15 cellular contexts compared by ENCODE assay signal in genomic region chr7:110804501-110804900, GRCh38.
DNase-seq lines count a peak whose midpoint lies in the region; ATAC-seq and TF ChIP-seq lines count a peak whose summit lies in the region.
"Had no signal": no experiment of that assay in that cellular context is flagged by ENCODE, and none has a peak within 500 bp of the region (broad histone marks: within the 10 kb centered on the region; RNA-seq: fewer than 3 reads in every experiment).

No MANE protein-coding gene starts in this region.

- H3K4me1 ChIP-seq in H9 (ENCODE audit: insufficient read depth, low read length) (no peaks in the 10 kb centered on the region), iPS-20b (ENCODE audit: insufficient read depth, low read length) (peaks cover 7% of the 10 kb centered on the region; the same call in 1 of the 2 replicates), neuronal stem cell (ENCODE audit: control insufficient read depth in 2 of 2, insufficient read depth in 1 of 2, low read depth in 1 of 2, low read length in 2 of 2) (peaks cover 0 to 2% of the 10 kb centered on the region in 2 donors), right lobe of liver (no peaks in the 10 kb centered on the region)
- H3K4me1 ChIP-seq: HAP-1 had no signal

- H3K4me3 ChIP-seq in iPS-20b (ENCODE audit: low read length) (peak overlapping the region; percentile 25; the same call in 1 of the 2 replicates), neuronal stem cell (ENCODE audit: low read length in 2 of 2) (peak overlapping the region in 1 of 2 donors; percentile 37), right lobe of liver (no peak overlapping the region)
- H3K4me3 ChIP-seq: HAP-1 had no signal

- no peaks in the 10 kb centered on the region for H4K20me1 ChIP-seq in H9 (ENCODE audit: control insufficient read depth, insufficient read depth, insufficient read length)

- H2BK5ac ChIP-seq in H9 (ENCODE audit: insufficient read length, low read length) (no peak overlapping the region), neuronal stem cell (ENCODE audit: low read length) (no peak overlapping the region)

- H3K4me1 Mint-ChIP-seq in H9 (peaks cover 2 to 12% of the 10 kb centered on the region in 2 experiments), chondrocyte (ENCODE audit: low read depth) (peaks cover 4% of the 10 kb centered on the region)

- H3K27ac Mint-ChIP-seq in H9 (peak overlapping the region; percentile 47 to 95 (median 87); a peak in 2 of 7 replicates), chondrocyte (ENCODE audit: unreplicated experiment) (no peak overlapping the region)

- H2BK12ac ChIP-seq in H9 (ENCODE audit: insufficient read length, low read depth, low read length), result no peak overlapping the region
- no peak overlapping the region for H2BK12ac ChIP-seq in neuronal stem cell (ENCODE audit: low read length)

- H3K27me3 Mint-ChIP-seq in H9 (ENCODE audit: low read depth) (no peaks in the 10 kb centered on the region), chondrocyte (ENCODE audit: low read depth) (no peaks in the 10 kb centered on the region)

- no peaks in the 10 kb centered on the region for H3K27me3 ChIP-seq in H9 (ENCODE audit: insufficient read depth, low read length)
- H3K27me3 ChIP-seq in iPS-20b (ENCODE audit: insufficient read depth, low read length), result no peaks in the 10 kb centered on the region
- no peaks in the 10 kb centered on the region for H3K27me3 ChIP-seq in neuronal stem cell (ENCODE audit: control insufficient read depth in 3 of 3, insufficient read depth in 3 of 3, low read depth in 1 of 3, low read length in 3 of 3)
- no peaks in the 10 kb centered on the region for H3K27me3 ChIP-seq in right lobe of liver

- H3K4me2 ChIP-seq in H9 (ENCODE audit: insufficient read depth, insufficient read length, low read length), result peak overlapping the region; percentile 38
- no peak overlapping the region for H3K4me2 ChIP-seq in neuronal stem cell (ENCODE audit: insufficient read depth, low read length, poor library complexity, severe bottlenecking)
- H3K4me2 ChIP-seq: KMS-11 had no signal

- no peak overlapping the region for H3K9ac ChIP-seq in H9 (ENCODE audit: extremely low read depth, insufficient read length, low read length)
- H3K9ac ChIP-seq in iPS-20b (ENCODE audit: low read depth, low read length), result no peak overlapping the region; the same call in 1 of the 2 replicates
- H3K9ac ChIP-seq in neuronal stem cell (ENCODE audit: low read depth, low read length, poor library complexity), result no peak overlapping the region
- H3K9ac ChIP-seq: KMS-11 had no signal

- no peak overlapping the region for H3T11ph ChIP-seq in H9 (ENCODE audit: low read length)

- no peaks in the 10 kb centered on the region for H3K9me3 Mint-ChIP-seq in H9
- H3K9me3 Mint-ChIP-seq in chondrocyte (ENCODE audit: low read depth), result no peaks in the 10 kb centered on the region

- H2BK15ac ChIP-seq in H9 (ENCODE audit: low read depth, low read length), result no peak overlapping the region
- H2BK15ac ChIP-seq in neuronal stem cell (ENCODE audit: low read length), result no peak overlapping the region

- no peak overlapping the region for H3K18ac ChIP-seq in H9 (ENCODE audit: insufficient read length, low read depth, low read length)
- H3K18ac ChIP-seq in neuronal stem cell (ENCODE audit: low read length), result no peak overlapping the region

- H3K79me1 ChIP-seq in H9 (ENCODE audit: insufficient read depth, low read depth, low read length, poor library complexity, severe bottlenecking) (no peaks in the 10 kb centered on the region), neuronal stem cell (ENCODE audit: low read depth, low read length) (no peaks in the 10 kb centered on the region)

- H3K27ac ChIP-seq in H9 (ENCODE audit: insufficient read length, low read depth, low read length), result no peak overlapping the region
- H3K27ac ChIP-seq in iPS-20b (ENCODE audit: low read length), result no peak overlapping the region
- no peak overlapping the region for H3K27ac ChIP-seq in neuronal stem cell (replicated peaks; ENCODE audit: low read length)
- H3K27ac ChIP-seq in right lobe of liver, result no peak overlapping the region
- H3K27ac ChIP-seq: KMS-11, RWPE1 had no signal

- WGBS in H9 (ENCODE audit: extremely low coverage, insufficient read length, low lambda C conversion rate), result no CpG with 5 or more reads among the region's 5 CpGs
- no CpG with 5 or more reads among the region's 5 CpGs for WGBS in neuronal stem cell (ENCODE audit: extremely low coverage in 2 of 2, insufficient read length in 2 of 2, insufficient replicate concordance in 1 of 2), 2 donors
- 82% methylated on average over 5 of the region's 5 CpGs for WGBS in right lobe of liver (ENCODE audit: insufficient coverage, low coverage, low lambda C conversion rate, missing lambda C conversion rate)

- no peak overlapping the region for H2BK20ac ChIP-seq in H9 (ENCODE audit: low read depth, low read length, poor library complexity, severe bottlenecking)

- H3K23ac ChIP-seq in H9 (ENCODE audit: insufficient read length, low read depth, low read length) (no peak overlapping the region), neuronal stem cell (ENCODE audit: low read depth, low read length, poor library complexity) (no peak overlapping the region)

- intact Hi-C loops in right lobe of liver (cut with DNase I), result no loop called here

- no peak for ATAC-seq in right lobe of liver

- no peak overlapping the region for H4K5ac ChIP-seq in H9 (ENCODE audit: insufficient read length, low read depth, low read length)

- TF ChIP-seq CTCF in H9 (conservative IDR thresholded peaks at IDR 0.05) (no peak), chondrocyte (IDR thresholded peaks at IDR 0.05) (no peak), right lobe of liver (IDR thresholded peaks at IDR 0.05) (no peak)

- H3K14ac ChIP-seq in H9 (ENCODE audit: insufficient read depth, low read length), result no peak overlapping the region
- H3K14ac ChIP-seq in neuronal stem cell (ENCODE audit: low read length), result no peak overlapping the region

- no peaks in the 10 kb centered on the region for H3K9me3 ChIP-seq in H9 (ENCODE audit: control insufficient read depth, low read depth, low read length)
- no peaks in the 10 kb centered on the region; the same call in 1 of the 2 replicates for H3K9me3 ChIP-seq in iPS-20b (ENCODE audit: insufficient read depth, low read depth, low read length)
- no peaks in the 10 kb centered on the region for H3K9me3 ChIP-seq in neuronal stem cell (replicated peaks in 1 of 2; ENCODE audit: control insufficient read depth in 2 of 2, insufficient read depth in 1 of 2, low read depth in 1 of 2, low read length in 2 of 2)
- H3K9me3 ChIP-seq in right lobe of liver, result no peaks in the 10 kb centered on the region
- H3K9me3 ChIP-seq: HAP-1 had no signal

- H3K23me2 ChIP-seq in H9 (ENCODE audit: insufficient read length, low read depth, low read length, poor library complexity, severe bottlenecking), result no peaks in the 10 kb centered on the region

- H3K79me2 ChIP-seq in H9 (ENCODE audit: insufficient read depth, low read length), result no peaks in the 10 kb centered on the region

- TF ChIP-seq POLR2A in right lobe of liver (IDR thresholded peaks at IDR 0.05), result no peak

- peak; percentile 66 for DNase-seq in H9
- peak; percentile 42 for DNase-seq in ecto neural progenitor cell (ENCODE audit: low spot score)
- DNase-seq in neuronal stem cell (ENCODE audit: low spot score), result no peak
- DNase-seq in chondrocyte (ENCODE audit: low spot score), result no peak
- no peak for DNase-seq in right lobe of liver
- DNase-seq in middle frontal gyrus (ENCODE audit: extremely low spot score, low spot score), result no peak
- DNase-seq: C1 segment of cervical spinal cord, DMS 273 treated with DMSO at 0.1 percent for 48 hours, EL, NCI-H1436, NCI-H748 treated with DMSO at 0.1 percent for 48 hours had no signal

- H2AFZ ChIP-seq in H9 (ENCODE audit: low read length) (peak overlapping the region; percentile 99), neuronal stem cell (ENCODE audit: low read length) (peak overlapping the region; percentile 88)

- H3K36me3 Mint-ChIP-seq in H9 (ENCODE audit: insufficient read depth in 1 of 3, low read depth in 3 of 3) (no peaks in the 10 kb centered on the region; a peak in 1 of 7 replicates), chondrocyte (ENCODE audit: low read depth) (no peaks in the 10 kb centered on the region)

- H3K56ac ChIP-seq in H9 (ENCODE audit: insufficient read length, low read depth, low read length), result no peak overlapping the region

- H3K4ac ChIP-seq in H9 (ENCODE audit: low read depth, low read length) (no peak overlapping the region), neuronal stem cell (ENCODE audit: low read length) (no peak overlapping the region)

- no peaks in the 10 kb centered on the region for H3K36me3 ChIP-seq in iPS-20b (ENCODE audit: insufficient read depth, low read depth, low read length)
- no peaks in the 10 kb centered on the region for H3K36me3 ChIP-seq in neuronal stem cell (replicated peaks in 1 of 2; ENCODE audit: control insufficient read depth in 2 of 2, insufficient read depth in 2 of 2, low read length in 2 of 2)
- H3K36me3 ChIP-seq in right lobe of liver, result no peaks in the 10 kb centered on the region
- H3K36me3 ChIP-seq: HAP-1 had no signal

- H4K91ac ChIP-seq in H9 (ENCODE audit: insufficient read length, low read depth, low read length), result no peak overlapping the region
- no peak overlapping the region for H4K91ac ChIP-seq in neuronal stem cell (ENCODE audit: low read depth, low read length, poor library complexity)

- H2BK120ac ChIP-seq in H9 (ENCODE audit: low read depth, low read length, poor library complexity, severe bottlenecking) (no peak overlapping the region), neuronal stem cell (ENCODE audit: low read depth, low read length) (no peak overlapping the region)

- H3K4me3 Mint-ChIP-seq in H9 (peak overlapping the region; percentile 38 to 64; a peak in 3 of 5 replicates), chondrocyte (ENCODE audit: unreplicated experiment) (no peak overlapping the region)

- H4K8ac ChIP-seq in H9 (replicated peaks; ENCODE audit: insufficient read length, low read depth, low read length) (no peak overlapping the region), neuronal stem cell (ENCODE audit: low read depth, low read length) (no peak overlapping the region)

- H2AK5ac ChIP-seq in H9 (ENCODE audit: insufficient read length, low read length), result no peak overlapping the region
- H2AK5ac ChIP-seq in neuronal stem cell (ENCODE audit: low read depth, low read length), result no peak overlapping the region

Comparison
In these comparisons a context has a peak if more than half of its experiments do, and no peak if none do; other contexts are left out.
1. DNase-seq: peak in H9 (single experiment) and ecto neural progenitor cell (single experiment); none in neuronal stem cell (single experiment), chondrocyte (single experiment), right lobe of liver (0 of 3) and middle frontal gyrus (single experiment).